ENCODE assay signal across 8 cellular contexts in the genomic region with DNA sequence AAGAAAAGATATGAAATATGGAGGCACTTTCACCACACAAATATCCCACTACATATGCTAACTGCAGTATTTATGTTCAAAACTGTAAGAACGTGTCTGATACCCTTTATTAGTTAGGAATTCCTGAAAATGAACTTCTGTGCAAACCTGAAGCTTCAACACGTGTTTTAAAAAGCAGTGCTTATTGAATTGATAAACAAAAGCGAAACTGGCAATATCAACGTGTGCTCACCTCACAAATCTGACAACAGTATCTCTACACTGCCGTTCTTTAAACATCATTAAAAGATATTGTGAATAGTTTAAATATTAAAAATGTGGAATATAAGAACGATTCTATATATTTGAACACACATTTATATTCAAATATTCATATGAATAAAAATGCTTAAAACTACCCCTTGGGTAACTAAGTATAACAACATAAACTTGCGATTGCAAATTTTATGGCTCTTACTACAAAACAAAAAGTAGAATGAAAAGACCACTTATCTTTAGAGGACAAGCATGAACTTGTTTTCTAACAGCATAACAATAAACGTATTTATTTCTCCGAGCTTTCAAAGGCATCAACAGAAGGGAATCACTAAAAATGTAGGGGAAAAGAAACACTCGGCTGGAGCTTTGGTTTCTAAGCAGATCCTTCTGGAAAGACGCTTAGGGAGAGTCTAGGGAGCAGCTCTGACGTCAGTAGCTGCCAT. TPM values are rescaled to one million over a fixed set of nuclear protein-coding genes. Genes with fewer than 3 reads are reported as not detected.
DNase-seq lines count a peak whose midpoint lies in the region; ATAC-seq, FAIRE-seq and TF ChIP-seq lines count a peak whose summit lies in the region.

A gene (minus strand): TSS at position 670 of the 701 bp plus-strand sequence. CDS start 17,738 bp downstream, outside the sequence.

- no peaks in the 10 kb centered on the region for H3K9me3 ChIP-seq in PC-3 (ENCODE audit: low read length)
- no peaks in the 10 kb centered on the region for H3K9me3 ChIP-seq in mesodermal cell (ENCODE audit: control insufficient read depth, low read length)
- no peaks in the 10 kb centered on the region for H3K9me3 ChIP-seq in uterus

- POLR2A ChIA-PET in PC-3 (lab: Charles Lee; ENCODE audit: unreplicated experiment) = interaction anchor here (0.6 to 1.6 kb wide), 4 partner anchors 33 to 91 kb away, joined by 3 to 12 read pairs (median 6); no protein-coding TSS in a partner anchor

- TF ChIP-seq CTCF in PC-3 (conservative IDR thresholded peaks at IDR 0.05; ENCODE audit: low read depth, low read length) (no peak), uterus (IDR thresholded peaks at IDR 0.05) (no peak)

- no peaks in the 10 kb centered on the region for H3F3A ChIP-seq in PC-3 (ENCODE audit: low read length, unreplicated experiment)

- intact Hi-C loops in PC-3 (cut with micrococcal nuclease) (loop anchor here (5.0 kb wide), 1 partner anchor 193 kb away; a partner anchor contains a TSS), uterus (cut with DNase I; ENCODE audit: low total_unique reads) (no loop called here)

- H3K9ac ChIP-seq in PC-3 (ENCODE audit: low read length) = peak within 1 kb of the TSS; percentile 89

- peak within 1 kb of the TSS; percentile 99 for H3K27ac Mint-ChIP-seq in activated naive CD4-positive, alpha-beta T cell treated with anti-CD3 and anti-CD28 coated beads, Interleukin-2, amount 10 ng/mL, durations not matched to agents 7 days and 5 days

- H3K27ac ChIP-seq in PC-3 (ENCODE audit: low read length) = peak within 1 kb of the TSS; percentile 95
- H3K27ac ChIP-seq in mesodermal cell (ENCODE audit: low read depth, low read length, severe bottlenecking) = peak within 1 kb of the TSS; percentile 86
- H3K27ac ChIP-seq in uterus = peak within 1 kb of the TSS; percentile 98 to 99

- ATAC-seq in PC-3 = no peak

- no peaks in the 10 kb centered on the region for H3K27me3 ChIP-seq in PC-3 (ENCODE audit: low read length)
- no peaks in the 10 kb centered on the region for H3K27me3 ChIP-seq in uterus

- CTCF ChIA-PET in activated naive CD4-positive, alpha-beta T cell treated with anti-CD3 and anti-CD28 coated beads, Interleukin-2, amount 10 ng/mL, durations not matched to agents 7 days and 5 days (lab: Charles Lee) = no interaction called here
- CTCF ChIA-PET in PC-3 (lab: Charles Lee) = no interaction called here

- 56 to 63% methylated on average over 7 to 8 of the region's 12 CpGs for WGBS in mesodermal cell (ENCODE audit: insufficient coverage in 2 of 2), 2 experiments

- peak; percentile 55 for FAIRE-seq in colon (lab: Jason Lieb, UNC)

- BruUV-seq in PC-3 (replicated peaks; lab: Mats Ljungman, UMichigan) = TSS peak; percentile 54

- H3K36me3 ChIP-seq in PC-3 (ENCODE audit: low read depth, low read length) (peaks cover 4% of the 10 kb centered on the region; the same call in 1 of the 2 replicates), mesodermal cell (ENCODE audit: control insufficient read depth, insufficient read depth, low read length) (peaks cover 4% of the 10 kb centered on the region), uterus (no peaks in the 10 kb centered on the region)

- peaks cover 37% of the 10 kb centered on the region for H3K36me3 Mint-ChIP-seq in activated naive CD4-positive, alpha-beta T cell treated with anti-CD3 and anti-CD28 coated beads, Interleukin-2, amount 10 ng/mL, durations not matched to agents 7 days and 5 days

- H2AFZ ChIP-seq in PC-3 (ENCODE audit: low read length) = peak within 1 kb of the TSS; percentile 87

- no peaks in the 10 kb centered on the region for H3K79me2 ChIP-seq in PC-3 (ENCODE audit: low read length)

- TF ChIP-seq POLR2A in uterus (IDR thresholded peaks at IDR 0.05) = no peak

- peaks cover 53% of the 10 kb centered on the region for H3K4me1 Mint-ChIP-seq in activated naive CD4-positive, alpha-beta T cell treated with anti-CD3 and anti-CD28 coated beads, Interleukin-2, amount 10 ng/mL, durations not matched to agents 7 days and 5 days

- H3K27me3 Mint-ChIP-seq in activated naive CD4-positive, alpha-beta T cell treated with anti-CD3 and anti-CD28 coated beads, Interleukin-2, amount 10 ng/mL, durations not matched to agents 7 days and 5 days = no peaks in the 10 kb centered on the region

- peak within 1 kb of the TSS; percentile 96 for H3K4me2 ChIP-seq in PC-3 (ENCODE audit: low read length)

- H3K4me1 ChIP-seq in PC-3 (ENCODE audit: insufficient read depth, low read length) = peaks cover 26% of the 10 kb centered on the region
- H3K4me1 ChIP-seq in mesodermal cell (ENCODE audit: control insufficient read depth, insufficient read depth, low read length, poor library complexity, severe bottlenecking) = no peaks in the 10 kb centered on the region
- no peaks in the 10 kb centered on the region for H3K4me1 ChIP-seq in uterus

- DNase-seq in activated naive CD4-positive, alpha-beta T cell treated with anti-CD3 and anti-CD28 coated beads, Interleukin-2, amount 10 ng/mL, durations not matched to agents 7 days and 5 days = no peak
- DNase-seq in activated naive CD4-positive, alpha-beta T cell (lab: John Stamatoyannopoulos, UW) = no peak
- DNase-seq in PC-3 (peak; percentile 18), uterus (no peak), iPS-NIHi7 (ENCODE audit: extremely low spot score) (no peak)
- no peak for DNase-seq in stimulated activated CD4-positive, alpha-beta T cell treated with anti-CD3 and anti-CD28 coated beads, Interleukin-4, amount 100 ng/mL, for 1 hour

- no peaks in the 10 kb centered on the region for H3K9me3 Mint-ChIP-seq in activated naive CD4-positive, alpha-beta T cell treated with anti-CD3 and anti-CD28 coated beads, Interleukin-2, amount 10 ng/mL, durations not matched to agents 7 days and 5 days

- no peaks in the 10 kb centered on the region for H3K9me2 ChIP-seq in PC-3 (replicated peaks; ENCODE audit: low read length)

- peak within 1 kb of the TSS; percentile 94 for H3K4me3 Mint-ChIP-seq in activated naive CD4-positive, alpha-beta T cell treated with anti-CD3 and anti-CD28 coated beads, Interleukin-2, amount 10 ng/mL, durations not matched to agents 7 days and 5 days

- H3K4me3 ChIP-seq in PC-3 (ENCODE audit: low read length) (peak within 1 kb of the TSS; percentile 82), mesodermal cell (ENCODE audit: extremely low read depth, insufficient read depth, low read length, poor library complexity, severe bottlenecking) (peak within 1 kb of the TSS; percentile 67), uterus (peak within 1 kb of the TSS; percentile 82 to 92)

- H4K20me1 ChIP-seq in PC-3 (ENCODE audit: low read length) = no peaks in the 10 kb centered on the region

RNA-seq across cellular contexts. Expression of the gene that starts here (rescaled TPM):
- total RNA-seq in PC-3 (2014; rRNA removed) (0.40 and 0.44 TPM in 2 replicates), uterus (1 to 10 TPM; 1.2 to 3.3 (median 2.0) TPM)
- 0.48 TPM for polyA plus RNA-seq in mesodermal cell (2013, experiment 1 of 2)
- polyA plus RNA-seq in mesodermal cell (2013, experiment 2 of 2) = 0.35 TPM

Comparison
In these comparisons a context has a peak if more than half of its experiments do, and no peak if none do; other contexts are left out.
1. Peak in DNase-seq, H3K4me3 ChIP-seq, H3K27ac ChIP-seq, H3K9ac ChIP-seq and H3K4me2 ChIP-seq in PC-3; RNA of the gene not detected or under 1 TPM.